ENCODE assay signal across 8 cellular contexts in the genomic region with DNA sequence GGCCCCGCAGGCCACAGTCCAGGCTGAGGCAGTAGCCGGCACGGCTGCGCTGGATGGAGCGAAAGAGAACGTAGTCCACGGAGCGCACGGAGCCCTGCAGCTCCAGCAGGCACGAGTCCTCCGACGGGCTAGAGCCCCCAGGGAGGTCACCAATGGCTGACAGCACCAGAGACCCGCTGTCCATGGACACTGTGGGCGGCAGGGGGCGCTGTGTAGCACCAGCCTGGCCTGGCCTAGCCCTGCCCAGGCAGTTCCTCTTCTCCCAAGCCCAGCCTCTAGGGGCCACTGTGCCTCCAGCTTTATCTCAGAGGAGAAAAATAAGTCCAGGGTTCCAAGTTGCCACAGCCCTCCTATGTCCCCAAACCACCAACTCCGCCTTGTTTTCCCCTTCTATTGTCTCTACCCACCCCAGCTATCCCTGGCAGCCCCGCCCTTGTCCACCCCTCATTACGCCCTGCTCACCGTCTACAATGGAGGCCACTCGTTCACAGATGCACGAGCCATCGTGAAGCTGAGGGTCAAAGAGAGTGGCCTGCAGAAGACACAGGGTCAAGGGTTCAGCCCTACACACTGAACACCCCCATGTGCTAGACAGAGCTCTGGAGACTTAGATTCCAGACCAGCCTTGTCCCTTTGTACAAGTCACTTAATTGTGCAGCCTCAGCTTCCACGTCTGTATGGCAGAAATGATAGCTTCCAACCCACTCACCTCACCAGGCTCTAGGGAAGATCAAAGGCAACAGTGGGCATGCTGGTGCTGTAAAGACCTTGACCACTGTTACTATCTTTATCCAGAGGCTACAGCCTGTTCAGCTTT. TPM values are rescaled to one million over a fixed set of nuclear protein-coding genes. Genes with fewer than 3 reads are reported as not detected.
A peak's percentile ranks its signal among the peaks of the same experiment; 100 is the strongest.
DNase-seq lines count a peak whose midpoint lies in the region; ATAC-seq lines count a peak whose summit lies in the region.

No MANE protein-coding gene starts in this region.

- peak; percentile 96 for DNase-seq in Ammon's horn (ENCODE audit: low spot score)
- peak; percentile 93 for DNase-seq in NCI-H460 (ENCODE audit: extremely low read depth, low read depth)
- DNase-seq in activated CD4-positive, CD25-positive, alpha-beta regulatory T cell treated with anti-CD3 and anti-CD28 coated beads, Interleukin-2, amount 50 U/mL, for 72 hours = peak; percentile 99
- peak; percentile 25 to 78 for DNase-seq in cerebellar nuclear complex (lab: John Stamatoyannopoulos, UW)
- peak; percentile 90 for DNase-seq in kidney tubule cell (ENCODE audit: low spot score)
- peak; percentile 96 to 99 for DNase-seq in stimulated activated CD4-positive, alpha-beta T cell treated with anti-CD3 and anti-CD28 coated beads, Interleukin-1b, Interleukin-23, amount 100 ng/mL, for 4 hours (ENCODE audit: low read depth in 2 of 2)

- ATAC-seq in GM19025 (IDR thresholded peaks at IDR 0.05; ENCODE audit: low read depth, unreplicated experiment) (peak; percentile 86), HG03342 (IDR thresholded peaks at IDR 0.05; ENCODE audit: unreplicated experiment) (peak; percentile 87)

RNA-seq across cellular contexts. Expression of gene ENTREP3, which starts 4.4 kb away (rescaled TPM):
- total RNA-seq in NCI-H460 (2014; rRNA removed; shearing (Covaris generic)) = 12.6 and 16.6 TPM in 2 replicates
- polyA plus RNA-seq in NCI-H460 (2014; cell fraction: nucleus; rRNA removed) = 40.8 and 47.4 TPM in 2 replicates

RNA-seq across cellular contexts. Expression of gene SCAMP3, which starts 11.3 kb away (rescaled TPM):
- total RNA-seq in NCI-H460 (2014; rRNA removed; shearing (Covaris generic)) = 116 and 121 TPM in 2 replicates
- polyA plus RNA-seq in NCI-H460 (2014; cell fraction: nucleus; rRNA removed) = 50.2 and 61.2 TPM in 2 replicates

RNA-seq across cellular contexts. Expression of gene CLK2, which starts 22.5 kb away (rescaled TPM):
- 37.3 and 48.3 TPM in 2 replicates for total RNA-seq in NCI-H460 (2014; rRNA removed; shearing (Covaris generic))
- 258 and 290 TPM in 2 replicates for polyA plus RNA-seq in NCI-H460 (2014; cell fraction: nucleus; rRNA removed)

RNA-seq across cellular contexts. Expression of gene HCN3, which starts 26.4 kb away (rescaled TPM):
- total RNA-seq in NCI-H460 (2014; rRNA removed; shearing (Covaris generic)) = 1.4 and 1.6 TPM in 2 replicates
- 14.3 and 18.5 TPM in 2 replicates for polyA plus RNA-seq in NCI-H460 (2014; cell fraction: nucleus; rRNA removed)

RNA-seq across cellular contexts. Expression of gene MTX1, which starts 42.3 kb away (rescaled TPM):
- total RNA-seq in NCI-H460 (2014; rRNA removed; shearing (Covaris generic)) = 69.7 and 72.8 TPM in 2 replicates
- 98.2 and 121 TPM in 2 replicates for polyA plus RNA-seq in NCI-H460 (2014; cell fraction: nucleus; rRNA removed)

Comparison
In these comparisons a context has a peak if more than half of its experiments do, and no peak if none do; other contexts are left out.
1. Peak in every context shown above with its lines: DNase-seq and ATAC-seq.